In genomic region chr5:57338068-57338848, GRCh38 we compare ENCODE assay signal across 10 cellular contexts.
DNase-seq lines count a peak whose midpoint lies in the region; ATAC-seq and TF ChIP-seq lines count a peak whose summit lies in the region.
"Had no signal": no experiment of that assay in that cellular context is flagged by ENCODE, and none has a peak within 500 bp of the region (broad histone marks: within the 10 kb centered on the region; RNA-seq: fewer than 3 reads in every experiment).

No MANE protein-coding gene starts in this region.

- H3K36me3 Mint-ChIP-seq in immature natural killer cell: no peaks in the 10 kb centered on the region

- H3K4me3 Mint-ChIP-seq in immature natural killer cell: no peak overlapping the region

- H3K4me3 ChIP-seq in foreskin fibroblast (ENCODE audit: low read depth in 1 of 2, low read length in 2 of 2): no peak overlapping the region
- H3K4me3 ChIP-seq: BLaER1 treated with 17β-estradiol and CSF1 and Interleukin-3, amounts not matched to agents 10 nM and 100 nM had no signal

- H3K27me3 Mint-ChIP-seq in immature natural killer cell (ENCODE audit: low read depth in 3 of 3): peaks cover 0 to 5% (median 0%) of the 10 kb centered on the region in 3 donors

- H3K27ac Mint-ChIP-seq in immature natural killer cell: no peak overlapping the region

- DNase-seq in NCI-H1694 treated with DMSO at 0.1 percent for 48 hours (lab: John Stamatoyannopoulos, UW) (peak; percentile 29), NCI-H1694 (lab: John Stamatoyannopoulos, UW) (no peak), NOMO-1 treated with dmso at 0.1 percent for 144 hours (lab: John Stamatoyannopoulos, UW; ENCODE audit: unreplicated experiment) (peak; percentile 3), foreskin fibroblast (no peak), NCI-H2196 treated with DMSO at 0.1 percent for 48 hours (lab: John Stamatoyannopoulos, UW; ENCODE audit: unreplicated experiment) (no peak), immature natural killer cell (no peak)
- DNase-seq: right cardiac atrium had no signal

- H3K9me3 Mint-ChIP-seq in immature natural killer cell: no peaks in the 10 kb centered on the region

- ATAC-seq in GM21786 (IDR thresholded peaks at IDR 0.05; ENCODE audit: unreplicated experiment) (peak; percentile 58), HG03521 (IDR thresholded peaks at IDR 0.05; ENCODE audit: unreplicated experiment) (no peak)

- TF ChIP-seq CTCF in foreskin fibroblast (IDR thresholded peaks at IDR 0.05; ENCODE audit: low read depth, low read length): peak; percentile 43

- H3K4me1 Mint-ChIP-seq in immature natural killer cell: no peaks in the 10 kb centered on the region

Comparison
In these comparisons a context has a peak if more than half of its experiments do, and no peak if none do; other contexts are left out.
1. DNase-seq: peak in NCI-H1694 treated with DMSO at 0.1 percent for 48 hours (single experiment) and NOMO-1 treated with dmso at 0.1 percent for 144 hours (single experiment); none in NCI-H1694 (single experiment), foreskin fibroblast (0 of 2), NCI-H2196 treated with DMSO at 0.1 percent for 48 hours (single experiment) and immature natural killer cell (0 of 3).